Comparison of ENCODE assay signal across 1 cellular context in the genomic region with DNA sequence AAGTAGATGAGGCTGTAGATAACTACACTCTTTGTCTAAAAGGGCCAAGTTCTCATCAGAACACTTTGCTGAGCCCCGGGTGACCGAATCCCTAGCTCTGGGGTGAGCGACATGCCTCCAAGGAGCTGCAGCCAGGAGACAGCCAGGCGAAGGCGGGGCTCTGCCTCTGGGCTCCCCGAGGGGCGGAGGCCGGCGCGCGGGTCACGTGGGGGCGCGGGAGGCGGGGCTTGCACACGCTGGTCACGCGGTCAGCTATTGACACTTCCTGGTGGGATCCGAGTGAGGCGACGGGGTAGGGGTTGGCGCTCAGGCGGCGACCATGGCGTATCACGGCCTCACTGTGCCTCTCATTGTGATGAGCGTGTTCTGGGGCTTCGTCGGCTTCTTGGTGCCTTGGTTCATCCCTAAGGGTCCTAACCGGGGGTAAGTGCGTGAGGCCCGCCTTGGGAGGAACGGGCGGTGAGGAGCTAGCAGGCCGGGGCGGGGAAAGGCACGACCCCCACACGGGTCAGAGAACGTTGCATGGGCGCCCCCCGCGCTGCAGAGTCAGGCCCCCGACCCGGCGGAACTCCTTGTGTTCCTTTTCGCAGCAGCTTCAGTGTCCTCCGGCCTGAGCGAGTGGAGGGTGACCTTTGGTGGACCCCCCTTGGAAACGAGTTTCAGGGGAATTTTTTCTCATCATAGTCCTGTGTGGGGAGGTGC.
TF ChIP-seq lines count a peak whose summit lies in the region.

ATP6V0E1 (plus strand) TSS at position 230 of the 702 bp plus-strand sequence; CDS start at position 320, 90 bp downstream.

TF ChIP-seq in WTC11, 78 proteins besides CTCF, POLR2A, EP300 and RAD21 (continued from another document and continues in another):
- TF ChIP-seq, protein P1, sequence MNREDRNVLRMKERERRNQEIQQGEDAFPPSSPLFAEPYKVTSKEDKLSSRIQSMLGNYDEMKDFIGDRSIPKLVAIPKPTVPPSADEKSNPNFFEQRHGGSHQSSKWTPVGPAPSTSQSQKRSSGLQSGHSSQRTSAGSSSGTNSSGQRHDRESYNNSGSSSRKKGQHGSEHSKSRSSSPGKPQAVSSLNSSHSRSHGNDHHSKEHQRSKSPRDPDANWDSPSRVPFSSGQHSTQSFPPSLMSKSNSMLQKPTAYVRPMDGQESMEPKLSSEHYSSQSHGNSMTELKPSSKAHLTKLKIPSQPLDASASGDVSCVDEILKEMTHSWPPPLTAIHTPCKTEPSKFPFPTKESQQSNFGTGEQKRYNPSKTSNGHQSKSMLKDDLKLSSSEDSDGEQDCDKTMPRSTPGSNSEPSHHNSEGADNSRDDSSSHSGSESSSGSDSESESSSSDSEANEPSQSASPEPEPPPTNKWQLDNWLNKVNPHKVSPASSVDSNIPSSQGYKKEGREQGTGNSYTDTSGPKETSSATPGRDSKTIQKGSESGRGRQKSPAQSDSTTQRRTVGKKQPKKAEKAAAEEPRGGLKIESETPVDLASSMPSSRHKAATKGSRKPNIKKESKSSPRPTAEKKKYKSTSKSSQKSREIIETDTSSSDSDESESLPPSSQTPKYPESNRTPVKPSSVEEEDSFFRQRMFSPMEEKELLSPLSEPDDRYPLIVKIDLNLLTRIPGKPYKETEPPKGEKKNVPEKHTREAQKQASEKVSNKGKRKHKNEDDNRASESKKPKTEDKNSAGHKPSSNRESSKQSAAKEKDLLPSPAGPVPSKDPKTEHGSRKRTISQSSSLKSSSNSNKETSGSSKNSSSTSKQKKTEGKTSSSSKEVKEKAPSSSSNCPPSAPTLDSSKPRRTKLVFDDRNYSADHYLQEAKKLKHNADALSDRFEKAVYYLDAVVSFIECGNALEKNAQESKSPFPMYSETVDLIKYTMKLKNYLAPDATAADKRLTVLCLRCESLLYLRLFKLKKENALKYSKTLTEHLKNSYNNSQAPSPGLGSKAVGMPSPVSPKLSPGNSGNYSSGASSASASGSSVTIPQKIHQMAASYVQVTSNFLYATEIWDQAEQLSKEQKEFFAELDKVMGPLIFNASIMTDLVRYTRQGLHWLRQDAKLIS (CRISPR knock-in tag; IDR thresholded peaks at IDR 0.05; ENCODE audit: borderline replicate concordance), result peak; percentile 66; the same call in 1 of the 2 replicates
- peak; percentile 72 for TF ChIP-seq FOXP4 (CRISPR knock-in tag; IDR thresholded peaks at IDR 0.05)
- no peak for TF ChIP-seq ZNF263 (CRISPR knock-in tag; IDR thresholded peaks at IDR 0.05; ENCODE audit: low read depth)
- TF ChIP-seq ZNF232 (CRISPR knock-in tag; IDR thresholded peaks at IDR 0.05), result 0 out of 2 replicates have a peak, but pooled peaks have one; percentile 62
- TF ChIP-seq USF1 (CRISPR knock-in tag; IDR thresholded peaks at IDR 0.05), result peak; percentile 99
- TF ChIP-seq, protein P2, sequence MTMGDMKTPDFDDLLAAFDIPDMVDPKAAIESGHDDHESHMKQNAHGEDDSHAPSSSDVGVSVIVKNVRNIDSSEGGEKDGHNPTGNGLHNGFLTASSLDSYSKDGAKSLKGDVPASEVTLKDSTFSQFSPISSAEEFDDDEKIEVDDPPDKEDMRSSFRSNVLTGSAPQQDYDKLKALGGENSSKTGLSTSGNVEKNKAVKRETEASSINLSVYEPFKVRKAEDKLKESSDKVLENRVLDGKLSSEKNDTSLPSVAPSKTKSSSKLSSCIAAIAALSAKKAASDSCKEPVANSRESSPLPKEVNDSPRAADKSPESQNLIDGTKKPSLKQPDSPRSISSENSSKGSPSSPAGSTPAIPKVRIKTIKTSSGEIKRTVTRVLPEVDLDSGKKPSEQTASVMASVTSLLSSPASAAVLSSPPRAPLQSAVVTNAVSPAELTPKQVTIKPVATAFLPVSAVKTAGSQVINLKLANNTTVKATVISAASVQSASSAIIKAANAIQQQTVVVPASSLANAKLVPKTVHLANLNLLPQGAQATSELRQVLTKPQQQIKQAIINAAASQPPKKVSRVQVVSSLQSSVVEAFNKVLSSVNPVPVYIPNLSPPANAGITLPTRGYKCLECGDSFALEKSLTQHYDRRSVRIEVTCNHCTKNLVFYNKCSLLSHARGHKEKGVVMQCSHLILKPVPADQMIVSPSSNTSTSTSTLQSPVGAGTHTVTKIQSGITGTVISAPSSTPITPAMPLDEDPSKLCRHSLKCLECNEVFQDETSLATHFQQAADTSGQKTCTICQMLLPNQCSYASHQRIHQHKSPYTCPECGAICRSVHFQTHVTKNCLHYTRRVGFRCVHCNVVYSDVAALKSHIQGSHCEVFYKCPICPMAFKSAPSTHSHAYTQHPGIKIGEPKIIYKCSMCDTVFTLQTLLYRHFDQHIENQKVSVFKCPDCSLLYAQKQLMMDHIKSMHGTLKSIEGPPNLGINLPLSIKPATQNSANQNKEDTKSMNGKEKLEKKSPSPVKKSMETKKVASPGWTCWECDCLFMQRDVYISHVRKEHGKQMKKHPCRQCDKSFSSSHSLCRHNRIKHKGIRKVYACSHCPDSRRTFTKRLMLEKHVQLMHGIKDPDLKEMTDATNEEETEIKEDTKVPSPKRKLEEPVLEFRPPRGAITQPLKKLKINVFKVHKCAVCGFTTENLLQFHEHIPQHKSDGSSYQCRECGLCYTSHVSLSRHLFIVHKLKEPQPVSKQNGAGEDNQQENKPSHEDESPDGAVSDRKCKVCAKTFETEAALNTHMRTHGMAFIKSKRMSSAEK (CRISPR knock-in tag; IDR thresholded peaks at IDR 0.05; ENCODE audit: borderline replicate concordance), result no peak
- TF ChIP-seq CREB1 (CRISPR knock-in tag; IDR thresholded peaks at IDR 0.05), result peak; percentile 47; the same call in 1 of the 2 replicates
- peak; percentile 94 for TF ChIP-seq ZBTB43 (CRISPR knock-in tag; IDR thresholded peaks at IDR 0.05)
- no peak for TF ChIP-seq RORB (CRISPR knock-in tag; IDR thresholded peaks at IDR 0.05)
- TF ChIP-seq NFATC4 (CRISPR knock-in tag; IDR thresholded peaks at IDR 0.05), result no peak
- TF ChIP-seq NR3C1 (CRISPR knock-in tag; conservative IDR thresholded peaks at IDR 0.05; ENCODE audit: low read depth), result no peak
- TF ChIP-seq ERG (CRISPR knock-in tag; IDR thresholded peaks at IDR 0.05), result no peak
- no peak for TF ChIP-seq ZNF671 (CRISPR knock-in tag; IDR thresholded peaks at IDR 0.05)
- TF ChIP-seq ETV6 (CRISPR knock-in tag; IDR thresholded peaks at IDR 0.05), result peak; percentile 93
- TF ChIP-seq SP1 (CRISPR knock-in tag; conservative IDR thresholded peaks at IDR 0.05), result peak; percentile 79
- TF ChIP-seq TP53 (CRISPR knock-in tag; IDR thresholded peaks at IDR 0.05), result 0 out of 2 replicates have a peak, but pooled peaks have one; percentile 30
- TF ChIP-seq KAT7 (CRISPR knock-in tag; IDR thresholded peaks at IDR 0.05; ENCODE audit: borderline replicate concordance), result no peak
- TF ChIP-seq FOXP1 (CRISPR knock-in tag; IDR thresholded peaks at IDR 0.05; ENCODE audit: borderline replicate concordance), result peak; percentile 62
- TF ChIP-seq GABPB1 (CRISPR knock-in tag; IDR thresholded peaks at IDR 0.05), result peak; percentile 32; the same call in 1 of the 2 replicates
- no peak for TF ChIP-seq ZNF281 (CRISPR knock-in tag; IDR thresholded peaks at IDR 0.05)
- TF ChIP-seq, protein P3, sequence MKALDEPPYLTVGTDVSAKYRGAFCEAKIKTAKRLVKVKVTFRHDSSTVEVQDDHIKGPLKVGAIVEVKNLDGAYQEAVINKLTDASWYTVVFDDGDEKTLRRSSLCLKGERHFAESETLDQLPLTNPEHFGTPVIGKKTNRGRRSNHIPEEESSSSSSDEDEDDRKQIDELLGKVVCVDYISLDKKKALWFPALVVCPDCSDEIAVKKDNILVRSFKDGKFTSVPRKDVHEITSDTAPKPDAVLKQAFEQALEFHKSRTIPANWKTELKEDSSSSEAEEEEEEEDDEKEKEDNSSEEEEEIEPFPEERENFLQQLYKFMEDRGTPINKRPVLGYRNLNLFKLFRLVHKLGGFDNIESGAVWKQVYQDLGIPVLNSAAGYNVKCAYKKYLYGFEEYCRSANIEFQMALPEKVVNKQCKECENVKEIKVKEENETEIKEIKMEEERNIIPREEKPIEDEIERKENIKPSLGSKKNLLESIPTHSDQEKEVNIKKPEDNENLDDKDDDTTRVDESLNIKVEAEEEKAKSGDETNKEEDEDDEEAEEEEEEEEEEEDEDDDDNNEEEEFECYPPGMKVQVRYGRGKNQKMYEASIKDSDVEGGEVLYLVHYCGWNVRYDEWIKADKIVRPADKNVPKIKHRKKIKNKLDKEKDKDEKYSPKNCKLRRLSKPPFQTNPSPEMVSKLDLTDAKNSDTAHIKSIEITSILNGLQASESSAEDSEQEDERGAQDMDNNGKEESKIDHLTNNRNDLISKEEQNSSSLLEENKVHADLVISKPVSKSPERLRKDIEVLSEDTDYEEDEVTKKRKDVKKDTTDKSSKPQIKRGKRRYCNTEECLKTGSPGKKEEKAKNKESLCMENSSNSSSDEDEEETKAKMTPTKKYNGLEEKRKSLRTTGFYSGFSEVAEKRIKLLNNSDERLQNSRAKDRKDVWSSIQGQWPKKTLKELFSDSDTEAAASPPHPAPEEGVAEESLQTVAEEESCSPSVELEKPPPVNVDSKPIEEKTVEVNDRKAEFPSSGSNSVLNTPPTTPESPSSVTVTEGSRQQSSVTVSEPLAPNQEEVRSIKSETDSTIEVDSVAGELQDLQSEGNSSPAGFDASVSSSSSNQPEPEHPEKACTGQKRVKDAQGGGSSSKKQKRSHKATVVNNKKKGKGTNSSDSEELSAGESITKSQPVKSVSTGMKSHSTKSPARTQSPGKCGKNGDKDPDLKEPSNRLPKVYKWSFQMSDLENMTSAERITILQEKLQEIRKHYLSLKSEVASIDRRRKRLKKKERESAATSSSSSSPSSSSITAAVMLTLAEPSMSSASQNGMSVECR (CRISPR knock-in tag; IDR thresholded peaks at IDR 0.05; ENCODE audit: borderline replicate concordance), result peak; percentile 83; the same call in 1 of the 2 replicates
- TF ChIP-seq, protein P4, sequence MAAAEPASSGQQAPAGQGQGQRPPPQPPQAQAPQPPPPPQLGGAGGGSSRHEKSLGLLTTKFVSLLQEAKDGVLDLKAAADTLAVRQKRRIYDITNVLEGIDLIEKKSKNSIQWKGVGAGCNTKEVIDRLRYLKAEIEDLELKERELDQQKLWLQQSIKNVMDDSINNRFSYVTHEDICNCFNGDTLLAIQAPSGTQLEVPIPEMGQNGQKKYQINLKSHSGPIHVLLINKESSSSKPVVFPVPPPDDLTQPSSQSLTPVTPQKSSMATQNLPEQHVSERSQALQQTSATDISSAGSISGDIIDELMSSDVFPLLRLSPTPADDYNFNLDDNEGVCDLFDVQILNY (CRISPR knock-in tag; IDR thresholded peaks at IDR 0.05), result no peak
- peak; percentile 91 for TF ChIP-seq MAX (CRISPR knock-in tag; IDR thresholded peaks at IDR 0.05)
- TF ChIP-seq NR1H2 (CRISPR knock-in tag; IDR thresholded peaks at IDR 0.05), result no peak
- no peak for TF ChIP-seq ZNF121 (CRISPR knock-in tag; IDR thresholded peaks at IDR 0.05)
- TF ChIP-seq SMAD4 (CRISPR knock-in tag; IDR thresholded peaks at IDR 0.05), result no peak
